ENCODE assay signal across 16 cellular contexts in genomic region chr2:168286535-168286934, GRCh38. TPM values are rescaled to one million over a fixed set of nuclear protein-coding genes. Genes with fewer than 3 reads are reported as not detected.
DNase-seq lines count a peak whose midpoint lies in the region; ATAC-seq and TF ChIP-seq lines count a peak whose summit lies in the region.
"Had no signal": no experiment of that assay in that cellular context is flagged by ENCODE, and none has a peak within 500 bp of the region (broad histone marks: within the 10 kb centered on the region; RNA-seq: fewer than 3 reads in every experiment).

No MANE protein-coding gene starts in this region.

- peaks cover 2% of the 10 kb centered on the region for H3K27me3 Mint-ChIP-seq in GM23338 (ENCODE audit: insufficient read depth, low read depth, poor library complexity)
- H3K27me3 Mint-ChIP-seq in activated naive CD8-positive, alpha-beta T cell treated with anti-CD3 and anti-CD28 coated beads for 36 hours: no peaks in the 10 kb centered on the region

- H3K4me3 ChIP-seq in GM23338 (no peak overlapping the region), kidney epithelial cell (ENCODE audit: low read depth, low read length) (no peak overlapping the region)

- H3K9me2 ChIP-seq in GM23338 (ENCODE audit: insufficient read depth): no peaks in the 10 kb centered on the region

- H3K4me3 Mint-ChIP-seq in GM23338: no peak overlapping the region
- H3K4me3 Mint-ChIP-seq in activated naive CD8-positive, alpha-beta T cell treated with anti-CD3 and anti-CD28 coated beads for 36 hours: no peak overlapping the region
- H3K4me3 Mint-ChIP-seq: CD4-positive, CD25-positive, alpha-beta regulatory T cell; CD8-positive, alpha-beta T cell had no signal

- no peaks in the 10 kb centered on the region for H3K4me1 Mint-ChIP-seq in GM23338
- no peaks in the 10 kb centered on the region for H3K4me1 Mint-ChIP-seq in activated naive CD8-positive, alpha-beta T cell treated with anti-CD3 and anti-CD28 coated beads for 36 hours
- H3K4me1 Mint-ChIP-seq: CD4-positive, CD25-positive, alpha-beta regulatory T cell had no signal

- no peak overlapping the region for H3K4me2 ChIP-seq in GM23338

- DNase-seq in GM23338 (ENCODE audit: low spot score): no peak
- peak; percentile 14 for DNase-seq in kidney epithelial cell (ENCODE audit: low read depth)
- no peak for DNase-seq in NCI-H1694 treated with DMSO at 0.1 percent for 48 hours (lab: John Stamatoyannopoulos, UW)
- no peak for DNase-seq in activated naive CD8-positive, alpha-beta T cell treated with anti-CD3 and anti-CD28 coated beads for 36 hours
- no peak for DNase-seq in activated CD4-positive, CD25-positive, alpha-beta regulatory T cell (lab: John Stamatoyannopoulos, UW)
- DNase-seq: C1 segment of cervical spinal cord; Caco-2; CD4-positive, CD25-positive, alpha-beta regulatory T cell; CD8-positive, alpha-beta T cell; DMS153; DND-41; H7; HCEC 1CT had no signal

- H3K36me3 Mint-ChIP-seq in GM23338 (ENCODE audit: low read depth): no peaks in the 10 kb centered on the region
- H3K36me3 Mint-ChIP-seq in activated naive CD8-positive, alpha-beta T cell treated with anti-CD3 and anti-CD28 coated beads for 36 hours: no peaks in the 10 kb centered on the region
- H3K36me3 Mint-ChIP-seq: CD4-positive, CD25-positive, alpha-beta regulatory T cell; CD8-positive, alpha-beta T cell had no signal

- no peaks in the 10 kb centered on the region; the same call in 2 of the 3 replicates for H3K9me3 Mint-ChIP-seq in GM23338
- no peaks in the 10 kb centered on the region for H3K9me3 Mint-ChIP-seq in activated naive CD8-positive, alpha-beta T cell treated with anti-CD3 and anti-CD28 coated beads for 36 hours
- H3K9me3 Mint-ChIP-seq: CD8-positive, alpha-beta T cell had no signal

- H3K79me2 ChIP-seq in GM23338 (replicated peaks; ENCODE audit: insufficient read depth): no peaks in the 10 kb centered on the region

- ATAC-seq in GM23338 (no peak), GM21619 (IDR thresholded peaks at IDR 0.05; ENCODE audit: unreplicated experiment) (no peak)
- ATAC-seq: CD8-positive, alpha-beta T cell had no signal

- no peaks in the 10 kb centered on the region for H3K4me1 ChIP-seq in GM23338 (ENCODE audit: insufficient read depth)
- H3K4me1 ChIP-seq: Caco-2 had no signal

- H3K27me3 ChIP-seq in GM23338 (ENCODE audit: insufficient read depth) (no peaks in the 10 kb centered on the region), kidney epithelial cell (ENCODE audit: control insufficient read depth, insufficient read depth, low read length) (no peaks in the 10 kb centered on the region)

- peak overlapping the region; percentile 61 for H3K27ac ChIP-seq in 22Rv1
- no peak overlapping the region for H3K27ac ChIP-seq in GM23338 (ENCODE audit: low read depth)
- H3K27ac ChIP-seq in VCaP: peak overlapping the region; percentile 49

- TF ChIP-seq CTCF in 22Rv1 (IDR thresholded peaks at IDR 0.05) (no peak), GM23338 (conservative IDR thresholded peaks at IDR 0.05; ENCODE audit: low read depth in 2 of 2) (no peak), VCaP (conservative IDR thresholded peaks at IDR 0.05) (no peak), kidney epithelial cell (IDR thresholded peaks at IDR 0.05; ENCODE audit: insufficient read depth, low read length, poor library complexity, severe bottlenecking) (no peak)

- no peak overlapping the region for H3K27ac Mint-ChIP-seq in GM23338
- no peak overlapping the region for H3K27ac Mint-ChIP-seq in activated naive CD8-positive, alpha-beta T cell treated with anti-CD3 and anti-CD28 coated beads for 36 hours
- H3K27ac Mint-ChIP-seq: CD4-positive, CD25-positive, alpha-beta regulatory T cell; CD8-positive, alpha-beta T cell had no signal

- H3F3A ChIP-seq in GM23338 (replicated peaks; ENCODE audit: low read depth): no peaks in the 10 kb centered on the region

- no peaks in the 10 kb centered on the region for H4K20me1 ChIP-seq in GM23338 (replicated peaks; ENCODE audit: insufficient read depth)

- peak overlapping the region; percentile 49; the same call in 1 of the 2 replicates for H2AFZ ChIP-seq in GM23338

- no peaks in the 10 kb centered on the region for H3K36me3 ChIP-seq in GM23338 (ENCODE audit: insufficient read depth)
- H3K36me3 ChIP-seq in kidney epithelial cell (ENCODE audit: control insufficient read depth, insufficient read depth, low read length): no peaks in the 10 kb centered on the region

TF ChIP-seq in GM23338, 12 proteins besides CTCF, POLR2A, EP300 and RAD21 (continues in another document):
- TF ChIP-seq ZNF331 (CRISPR knock-in tag; IDR thresholded peaks at IDR 0.05; ENCODE audit: low read depth) (no peak), STAT1 (IDR thresholded peaks at IDR 0.05; ENCODE audit: unreplicated experiment) (no peak), JUNB (IDR thresholded peaks at IDR 0.05; ENCODE audit: unreplicated experiment) (no peak), EZH2 (IDR thresholded peaks at IDR 0.05; ENCODE audit: low read depth, unreplicated experiment) (no peak), ETS1 (IDR thresholded peaks at IDR 0.05) (no peak), REST (IDR thresholded peaks at IDR 0.05; ENCODE audit: unreplicated experiment) (no peak), ZNF114 (CRISPR knock-in tag; IDR thresholded peaks at IDR 0.05) (no peak), CREB1 (CRISPR knock-in tag; IDR thresholded peaks at IDR 0.05; ENCODE audit: low read depth) (no peak), NANOG (IDR thresholded peaks at IDR 0.05; ENCODE audit: borderline replicate concordance) (no peak), EZH2phosphoT487 (IDR thresholded peaks at IDR 0.05; ENCODE audit: unreplicated experiment) (no peak)

RNA-seq across cellular contexts. Expression of gene STK39, which starts 39.1 kb away (rescaled TPM):
- 14.2 and 16.9 TPM in 2 replicates for total RNA-seq in GM23338 (2014; rRNA removed; shearing (Covaris generic))
- polyA plus RNA-seq in GM23338 (2016; fragmentation: Nextera tagmentation; extraction: Ambion mirVana): 9.5 and 10.0 TPM in 2 replicates
- 27.2 and 30.1 TPM in 2 replicates for total RNA-seq in kidney epithelial cell
- total RNA-seq in activated naive CD8-positive, alpha-beta T cell treated with anti-CD3 and anti-CD28 coated beads for 36 hours: 10 to 100 TPM; 27.0 to 27.1 TPM
